In genomic region chr4:26113339-26113940, GRCh38 we compare ENCODE assay signal across 25 cellular contexts.
"Had no signal": no experiment of that assay in that cellular context is flagged by ENCODE, and none has a peak within 500 bp of the region (broad histone marks: within the 10 kb centered on the region; RNA-seq: fewer than 3 reads in every experiment).

No MANE protein-coding gene starts in this region.

- FAIRE-seq: islet of Langerhans, kidney, pancreas, small intestine had no signal

- H3K4me3 ChIP-seq: left lung, lower lobe of right lung, pancreas, prostate gland, sigmoid colon, spleen, tibial nerve, uterus had no signal

- H3K36me3 ChIP-seq: left lung, lower lobe of right lung, pancreas, prostate gland, sigmoid colon, spleen, tibial nerve, uterus had no signal

- H3K4me1 ChIP-seq: left lung, lower lobe of right lung, pancreas, prostate gland, sigmoid colon, spleen, tibial nerve, uterus had no signal

- H3K27ac ChIP-seq: left lung, lower lobe of right lung, pancreas, prostate gland, sigmoid colon, spleen, tibial nerve, uterus had no signal

- H3K27me3 ChIP-seq: left lung, pancreas, sigmoid colon, tibial nerve, uterus had no signal

- H3K9me3 ChIP-seq: pancreas, prostate gland, uterus had no signal

- ATAC-seq: left colon; left lung; lower lobe of right lung; naive thymus-derived CD8-positive, alpha-beta T cell; pancreas; right cardiac atrium; stimulated activated effector memory CD8-positive, alpha-beta T cell treated with anti-CD3 and anti-CD28 coated beads, Interleukin-12 subunit alpha, Interleukin-12 subunit beta, amount 100 ng/mL, for 72 hours; stimulated activated naive CD8-positive, alpha-beta T cell treated with anti-CD3 and anti-CD28 coated beads, Interleukin-15, amount 100 ng/mL, for 72 hours had no signal

- DNase-seq: immature natural killer cell; kidney; left colon; left lung; lower lobe of right lung; mammary epithelial cell; mesenchymal stem cell; naive thymus-derived CD8-positive, alpha-beta T cell; nucleus accumbens; pancreas; posterior cingulate gyrus; retina; right cardiac atrium; sigmoid colon; small intestine; spleen; stimulated activated CD4-positive, alpha-beta T cell treated with anti-CD3 and anti-CD28 coated beads, Interleukin-4, amount 100 ng/mL, for 24 hours; stimulated activated naive CD4-positive, alpha-beta T cell; stimulated activated naive CD8-positive, alpha-beta T cell treated with anti-CD3 and anti-CD28 coated beads, Interleukin-15, amount 100 ng/mL, for 72 hours; substantia nigra; uterus had no signal
